Comparison of ENCODE assay signal across 9 cellular contexts in genomic region chr10:125768217-125768616, GRCh38. TPM values are rescaled to one million over a fixed set of nuclear protein-coding genes. Genes with fewer than 3 reads are reported as not detected.
DNase-seq lines count a peak whose midpoint lies in the region; ATAC-seq and TF ChIP-seq lines count a peak whose summit lies in the region.
"Had no signal": no experiment of that assay in that cellular context is flagged by ENCODE, and none has a peak within 500 bp of the region (broad histone marks: within the 10 kb centered on the region; RNA-seq: fewer than 3 reads in every experiment).

No MANE protein-coding gene starts in this region.

- no peaks in the 10 kb centered on the region for H3K9me3 ChIP-seq in ovary

- H3K36me3 ChIP-seq in ovary = no peaks in the 10 kb centered on the region

- TF ChIP-seq POLR2A in ovary (IDR thresholded peaks at IDR 0.05) = no peak

- ATAC-seq in HG03565 (IDR thresholded peaks at IDR 0.05; ENCODE audit: unreplicated experiment) = no peak
- no peak for ATAC-seq in GM19035 (IDR thresholded peaks at IDR 0.05; ENCODE audit: unreplicated experiment)

- peaks cover 14% of the 10 kb centered on the region for H3K4me1 Mint-ChIP-seq in mesothelial cell of epicardium

- H3K27me3 Mint-ChIP-seq in mesothelial cell of epicardium (ENCODE audit: low read depth) = no peaks in the 10 kb centered on the region

- H3K9me3 Mint-ChIP-seq in mesothelial cell of epicardium = no peaks in the 10 kb centered on the region

- peak; percentile 41 for DNase-seq in AG08395 (ENCODE audit: low spot score)
- DNase-seq in M059J (ENCODE audit: low read depth) = peak; percentile 16
- DNase-seq in dermis blood vessel endothelial cell = peak; percentile 19
- DNase-seq in mesothelial cell of epicardium (ENCODE audit: low spot score in 2 of 2, unreplicated experiment in 2 of 2) = no peak
- no peak for DNase-seq in ovary
- DNase-seq in NCI-H2107 (lab: John Stamatoyannopoulos, UW) = no peak

- no peak overlapping the region for H3K27ac ChIP-seq in ovary

- H3K4me1 ChIP-seq in ovary (ENCODE audit: insufficient read depth) = peaks cover 3% of the 10 kb centered on the region

- H3K27me3 ChIP-seq in ovary = no peaks in the 10 kb centered on the region

- no peak for TF ChIP-seq CTCF in mesothelial cell of epicardium (IDR thresholded peaks at IDR 0.05; ENCODE audit: unreplicated experiment)
- no peak for TF ChIP-seq CTCF in ovary (IDR thresholded peaks at IDR 0.05)

- intact Hi-C loops in ovary (cut with DNase I) = no loop called here

- H3K4me3 ChIP-seq in ovary = no peak overlapping the region

- no peak overlapping the region for H3K4me3 Mint-ChIP-seq in mesothelial cell of epicardium

- H3K27ac Mint-ChIP-seq in mesothelial cell of epicardium = peak overlapping the region; percentile 88

- peaks cover 37% of the 10 kb centered on the region for H3K36me3 Mint-ChIP-seq in mesothelial cell of epicardium

- WGBS in ovary, 3 donors = 34 to 39% (median 35%) methylated on average over 3 of the region's 3 CpGs

- no peak for TF ChIP-seq EP300 in ovary (IDR thresholded peaks at IDR 0.05)

RNA-seq across cellular contexts. Expression of gene MMP21, which starts 7.4 kb away (rescaled TPM):
- total RNA-seq in M059J (2014; rRNA removed; shearing (Covaris generic)) = 0.05 TPM in 1 of 2 replicates, not detected in the other
- total RNA-seq in dermis blood vessel endothelial cell (0.34 and 0.65 TPM in 2 replicates), mesothelial cell of epicardium (0.18 to 0.27 TPM (median 0.23 TPM) in 3 replicates), ovary (1 to 10 TPM in 4 of 7 donors, under 1 TPM in 3; 0.11 to 1.6 (median 1.2) TPM)
- under 1 TPM; 0.56 to 1.00 TPM for polyA plus RNA-seq in ovary
- total RNA-seq: H1 had no signal
- polyA plus RNA-seq: H1 had no signal

RNA-seq across cellular contexts. Expression of gene EDRF1, which starts 48.7 kb away (rescaled TPM):
- total RNA-seq in M059J (2014; rRNA removed; shearing (Covaris generic)) = 19.8 and 30.2 TPM in 2 replicates
- total RNA-seq in dermis blood vessel endothelial cell (18.8 and 19.1 TPM in 2 replicates), mesothelial cell of epicardium (45.9 to 49.7 TPM (median 48.0 TPM) in 3 replicates), ovary (10 to 100 TPM; 18.5 to 29.0 (median 23.8) TPM)
- 10 to 100 TPM; 17.0 to 17.3 TPM for polyA plus RNA-seq in ovary

RNA-seq across cellular contexts. Expression of gene UROS, which starts 54.8 kb away (rescaled TPM):
- total RNA-seq in M059J (2014; rRNA removed; shearing (Covaris generic)) = 73.3 and 100 TPM in 2 replicates
- 47.1 and 48.3 TPM in 2 replicates for total RNA-seq in dermis blood vessel endothelial cell
- total RNA-seq in mesothelial cell of epicardium = 63.2 to 65.7 TPM (median 64.0 TPM) in 3 replicates
- total RNA-seq in ovary = 10 to 100 TPM; 18.5 to 39.6 (median 28.6) TPM
- 10 to 100 TPM; 23.7 to 82.5 TPM for polyA plus RNA-seq in ovary

RNA-seq across cellular contexts. Expression of gene BCCIP, which starts 55.1 kb away (rescaled TPM):
- total RNA-seq in M059J (2014; rRNA removed; shearing (Covaris generic)) = 87.6 and 103 TPM in 2 replicates
- total RNA-seq in dermis blood vessel endothelial cell (46.1 and 61.8 TPM in 2 replicates), mesothelial cell of epicardium (54.1 to 59.8 TPM (median 58.0 TPM) in 3 replicates), ovary (10 to 100 TPM; 29.9 to 60.6 (median 48.4) TPM)
- polyA plus RNA-seq in ovary = 10 to 100 TPM; 40.5 to 50.2 TPM

Comparison
In these comparisons a context has a peak if more than half of its experiments do, and no peak if none do; other contexts are left out.
1. DNase-seq: peak in AG08395 (single experiment), M059J (single experiment) and dermis blood vessel endothelial cell (single experiment); none in mesothelial cell of epicardium (0 of 2), ovary (0 of 5) and NCI-H2107 (single experiment).